Comparison of ENCODE assay signal across 8 cellular contexts in the genomic region with DNA sequence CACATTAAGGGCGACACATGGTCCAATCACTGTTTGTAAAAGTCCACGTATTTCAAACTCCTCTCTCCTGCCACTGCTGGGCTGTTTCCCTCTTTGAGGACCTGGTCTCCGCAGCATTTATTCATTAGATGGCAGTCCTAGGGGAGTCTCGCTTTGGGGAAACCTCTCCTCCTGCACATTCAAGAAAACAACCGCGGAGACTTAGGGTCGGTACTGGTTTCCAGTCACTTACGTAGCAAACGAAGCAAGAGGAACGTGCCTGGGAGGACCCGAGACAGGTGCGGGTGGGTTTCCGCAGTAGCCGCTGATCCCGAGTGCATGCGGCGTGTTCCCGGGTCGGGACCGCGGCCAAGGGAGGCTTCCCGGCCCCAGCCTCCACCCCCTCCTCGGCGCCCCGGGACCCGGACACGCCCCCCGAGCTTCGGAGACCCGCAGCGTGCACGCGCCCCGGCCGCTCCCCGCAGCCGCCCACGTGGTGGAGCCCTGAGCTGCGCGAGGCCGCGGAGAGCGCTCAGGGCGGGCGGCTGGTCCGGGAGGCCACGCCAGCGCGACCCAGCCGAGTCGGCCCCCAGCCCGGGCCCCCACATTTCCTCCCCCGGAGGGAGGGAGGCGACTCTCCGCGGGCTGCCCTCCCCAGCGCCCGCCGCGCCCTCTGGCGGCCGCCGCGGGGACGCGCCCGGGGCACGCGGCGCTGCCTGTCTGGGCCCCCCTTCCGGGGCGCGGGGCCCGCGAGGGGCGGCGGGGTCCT. TPM values are rescaled to one million over a fixed set of nuclear protein-coding genes. Genes with fewer than 3 reads are reported as not detected.
A peak's percentile ranks its signal among the peaks of the same experiment; 100 is the strongest.
DNase-seq lines count a peak whose midpoint lies in the region; ATAC-seq, FAIRE-seq and TF ChIP-seq lines count a peak whose summit lies in the region.

No MANE protein-coding gene starts in this region.

- H3K9me1 ChIP-seq in keratinocyte (ENCODE audit: control insufficient read depth, extremely low read depth, insufficient read depth, low read length): no peaks in the 10 kb centered on the region

- H3K36me3 ChIP-seq in keratinocyte (ENCODE audit: control insufficient read depth in 2 of 2, extremely low read depth in 1 of 2, insufficient read depth in 2 of 2, low read length in 2 of 2): no peaks in the 10 kb centered on the region

- H4K20me1 ChIP-seq in keratinocyte (ENCODE audit: control insufficient read depth, extremely low read depth, insufficient read depth, low read length): no peaks in the 10 kb centered on the region

- peaks cover 5% of the 10 kb centered on the region for H3K27me3 ChIP-seq in keratinocyte (ENCODE audit: control insufficient read depth, extremely low read depth, insufficient read depth, low read length)

- CTCF ChIA-PET in HEK293T (lab: Yijun Ruan, JAX) (interaction anchor here (0.7 to 1.4 kb wide), 11 partner anchors 14 to 351 kb away, joined by 3 to 7 read pairs (median 3); no protein-coding TSS in a partner anchor), WTC11 (lab: Charles Lee) (interaction anchor here (0.9 to 3.7 kb wide), 17 partner anchors 11 to 258 kb away, joined by 3 to 33 read pairs (median 4); no protein-coding TSS in a partner anchor)

- TF ChIP-seq CTCF in GM12864 (IDR thresholded peaks at IDR 0.05; ENCODE audit: low read depth, low read length, missing control alignments) (peak; percentile 54), WTC11 (IDR thresholded peaks at IDR 0.05) (peak; percentile 71), keratinocyte (optimal IDR thresholded peaks at IDR 0.05 in 1 of 3, IDR thresholded peaks at IDR 0.05 in 1 of 3, conservative IDR thresholded peaks at IDR 0.05 in 1 of 3; ENCODE audit: extremely low read depth in 1 of 3, insufficient read depth in 2 of 3, low read length in 3 of 3) (peak in 2 of 3 experiments; percentile 24 to 65)

- H3K9me3 Mint-ChIP-seq in WTC11: no peaks in the 10 kb centered on the region

- H3K79me2 ChIP-seq in keratinocyte (ENCODE audit: control insufficient read depth, insufficient read depth, low read length): peaks cover 34% of the 10 kb centered on the region

- H3K4me3 ChIP-seq in GM12864 (ENCODE audit: low read depth, low read length) (peak overlapping the region; percentile 65), keratinocyte (ENCODE audit: control insufficient read depth in 2 of 3, extremely low read depth in 1 of 3, insufficient read depth in 2 of 3, low read depth in 1 of 3, low read length in 3 of 3) (peak overlapping the region; percentile 73 to 91 (median 91))

- H3K27ac ChIP-seq in keratinocyte (ENCODE audit: control insufficient read depth, insufficient read depth, low read length): peak overlapping the region; percentile 70

- H3K36me3 Mint-ChIP-seq in WTC11: no peaks in the 10 kb centered on the region

- H2AFZ ChIP-seq in keratinocyte (ENCODE audit: control insufficient read depth, low read length): peak overlapping the region; percentile 82

- no peaks in the 10 kb centered on the region; the same call in 1 of the 2 replicates for H3K27me3 Mint-ChIP-seq in WTC11 (ENCODE audit: low read depth)

- POLR2A ChIA-PET in HEK293T (lab: Yijun Ruan, JAX) (interaction anchor here (1.1 to 2.5 kb wide), 8 partner anchors 16 to 209 kb away, joined by 3 to 12 read pairs (median 5); no protein-coding TSS in a partner anchor), WTC11 (lab: Charles Lee) (interaction anchor here (1.0 to 2.0 kb wide), 3 partner anchors 56 to 124 kb away, joined by 3 to 4 read pairs (median 3); no protein-coding TSS in a partner anchor)

- peak; percentile 54 for ATAC-seq in WTC11

- H3K9ac ChIP-seq in keratinocyte (ENCODE audit: control insufficient read depth, extremely low read depth, insufficient read depth, low read length): peak overlapping the region; percentile 76

- no peaks in the 10 kb centered on the region for H3K9me3 ChIP-seq in keratinocyte (ENCODE audit: control insufficient read depth, low read depth, low read length)

- peaks cover 20% of the 10 kb centered on the region for H3K4me1 Mint-ChIP-seq in WTC11

- peak overlapping the region; percentile 91 for H3K4me2 ChIP-seq in keratinocyte (ENCODE audit: control insufficient read depth, extremely low read depth, insufficient read depth, low read depth, low read length)

- H3K27ac Mint-ChIP-seq in WTC11: peak overlapping the region; percentile 86

- FAIRE-seq in keratinocyte (lab: Jason Lieb, UNC): peak; percentile 56

- DNase-seq in GM12864 (ENCODE audit: low read depth): no peak
- peak; percentile 77 for DNase-seq in HEK293T (ENCODE audit: extremely low spot score)
- DNase-seq in NCI-H1105 (lab: John Stamatoyannopoulos, UW): peak; percentile 41
- DNase-seq in WTC11 (ENCODE audit: low spot score): peak; percentile 88
- DNase-seq in central memory CD4-positive, alpha-beta T cell: peak; percentile 62
- DNase-seq in keratinocyte (ENCODE audit: low read depth, low spot score): no peak
- peak; percentile 84 for DNase-seq in stimulated activated CD4-positive, alpha-beta T cell treated with anti-CD3 and anti-CD28 coated beads, Interleukin-15, amount 100 ng/mL, for 24 hours
- DNase-seq in NK-92 (lab: John Stamatoyannopoulos, UW; ENCODE audit: unreplicated experiment): no peak

- peaks cover 6% of the 10 kb centered on the region for H3K4me1 ChIP-seq in keratinocyte (ENCODE audit: control insufficient read depth, extremely low read depth, insufficient read depth, low read length)

- dilution Hi-C loops in keratinocyte (cut with MboI; ENCODE audit: extremely low pct_ligation_motif_present, low sequenced_read_pairs): no loop called here

- H3K4me3 Mint-ChIP-seq in WTC11: peak overlapping the region; percentile 93

TF ChIP-seq in HEK293T, 16 proteins besides CTCF, POLR2A, EP300 and RAD21 (continues in another document):
- no peak for TF ChIP-seq SUZ12 (IDR thresholded peaks at IDR 0.05)
- no peak for TF ChIP-seq BHLHE40 (IDR thresholded peaks at IDR 0.05; ENCODE audit: borderline replicate concordance)
- no peak for TF ChIP-seq CTBP1 (IDR thresholded peaks at IDR 0.05; ENCODE audit: borderline replicate concordance)
- TF ChIP-seq, protein P1, sequence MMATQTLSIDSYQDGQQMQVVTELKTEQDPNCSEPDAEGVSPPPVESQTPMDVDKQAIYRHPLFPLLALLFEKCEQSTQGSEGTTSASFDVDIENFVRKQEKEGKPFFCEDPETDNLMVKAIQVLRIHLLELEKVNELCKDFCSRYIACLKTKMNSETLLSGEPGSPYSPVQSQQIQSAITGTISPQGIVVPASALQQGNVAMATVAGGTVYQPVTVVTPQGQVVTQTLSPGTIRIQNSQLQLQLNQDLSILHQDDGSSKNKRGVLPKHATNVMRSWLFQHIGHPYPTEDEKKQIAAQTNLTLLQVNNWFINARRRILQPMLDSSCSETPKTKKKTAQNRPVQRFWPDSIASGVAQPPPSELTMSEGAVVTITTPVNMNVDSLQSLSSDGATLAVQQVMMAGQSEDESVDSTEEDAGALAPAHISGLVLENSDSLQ (IDR thresholded peaks at IDR 0.05): no peak; the same call in 1 of the 2 replicates
- no peak for TF ChIP-seq SP1 (IDR thresholded peaks at IDR 0.05)
- TF ChIP-seq FOXA1 (IDR thresholded peaks at IDR 0.05): no peak
- TF ChIP-seq NFRKB (IDR thresholded peaks at IDR 0.05): no peak
- TF ChIP-seq FOXK2 (IDR thresholded peaks at IDR 0.05): no peak
- TF ChIP-seq ZNF384 (IDR thresholded peaks at IDR 0.05): no peak
- no peak for TF ChIP-seq ELF4 (IDR thresholded peaks at IDR 0.05)
- peak; percentile 78 for TF ChIP-seq L3MBTL2 (conservative IDR thresholded peaks at IDR 0.05)
- TF ChIP-seq TARDBP (IDR thresholded peaks at IDR 0.05): no peak
- peak; percentile 67; the same call in 1 of the 2 replicates for TF ChIP-seq ARNT (IDR thresholded peaks at IDR 0.05)
- TF ChIP-seq LEF1 (IDR thresholded peaks at IDR 0.05; ENCODE audit: borderline replicate concordance): peak; percentile 79; the same call in 1 of the 2 replicates
- no peak for TF ChIP-seq HDGF (IDR thresholded peaks at IDR 0.05; ENCODE audit: borderline replicate concordance)

TF ChIP-seq in WTC11, 78 proteins besides CTCF, POLR2A, EP300 and RAD21 (continues in another document):
- TF ChIP-seq ETV6 (CRISPR knock-in tag; IDR thresholded peaks at IDR 0.05): peak; percentile 74
- peak; percentile 71 for TF ChIP-seq RELA (CRISPR knock-in tag; IDR thresholded peaks at IDR 0.05; ENCODE audit: borderline replicate concordance)
- no peak for TF ChIP-seq IRF2 (CRISPR knock-in tag; IDR thresholded peaks at IDR 0.05; ENCODE audit: borderline replicate concordance, low read depth)
- TF ChIP-seq, protein P2, sequence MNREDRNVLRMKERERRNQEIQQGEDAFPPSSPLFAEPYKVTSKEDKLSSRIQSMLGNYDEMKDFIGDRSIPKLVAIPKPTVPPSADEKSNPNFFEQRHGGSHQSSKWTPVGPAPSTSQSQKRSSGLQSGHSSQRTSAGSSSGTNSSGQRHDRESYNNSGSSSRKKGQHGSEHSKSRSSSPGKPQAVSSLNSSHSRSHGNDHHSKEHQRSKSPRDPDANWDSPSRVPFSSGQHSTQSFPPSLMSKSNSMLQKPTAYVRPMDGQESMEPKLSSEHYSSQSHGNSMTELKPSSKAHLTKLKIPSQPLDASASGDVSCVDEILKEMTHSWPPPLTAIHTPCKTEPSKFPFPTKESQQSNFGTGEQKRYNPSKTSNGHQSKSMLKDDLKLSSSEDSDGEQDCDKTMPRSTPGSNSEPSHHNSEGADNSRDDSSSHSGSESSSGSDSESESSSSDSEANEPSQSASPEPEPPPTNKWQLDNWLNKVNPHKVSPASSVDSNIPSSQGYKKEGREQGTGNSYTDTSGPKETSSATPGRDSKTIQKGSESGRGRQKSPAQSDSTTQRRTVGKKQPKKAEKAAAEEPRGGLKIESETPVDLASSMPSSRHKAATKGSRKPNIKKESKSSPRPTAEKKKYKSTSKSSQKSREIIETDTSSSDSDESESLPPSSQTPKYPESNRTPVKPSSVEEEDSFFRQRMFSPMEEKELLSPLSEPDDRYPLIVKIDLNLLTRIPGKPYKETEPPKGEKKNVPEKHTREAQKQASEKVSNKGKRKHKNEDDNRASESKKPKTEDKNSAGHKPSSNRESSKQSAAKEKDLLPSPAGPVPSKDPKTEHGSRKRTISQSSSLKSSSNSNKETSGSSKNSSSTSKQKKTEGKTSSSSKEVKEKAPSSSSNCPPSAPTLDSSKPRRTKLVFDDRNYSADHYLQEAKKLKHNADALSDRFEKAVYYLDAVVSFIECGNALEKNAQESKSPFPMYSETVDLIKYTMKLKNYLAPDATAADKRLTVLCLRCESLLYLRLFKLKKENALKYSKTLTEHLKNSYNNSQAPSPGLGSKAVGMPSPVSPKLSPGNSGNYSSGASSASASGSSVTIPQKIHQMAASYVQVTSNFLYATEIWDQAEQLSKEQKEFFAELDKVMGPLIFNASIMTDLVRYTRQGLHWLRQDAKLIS (CRISPR knock-in tag; IDR thresholded peaks at IDR 0.05; ENCODE audit: borderline replicate concordance): no peak

RNA-seq across cellular contexts. Expression of a gene that starts 1.1 kb away (rescaled TPM):
- total RNA-seq in WTC11 (2021): 116 to 125 TPM (median 120 TPM) in 3 replicates
- 13.3 to 30.0 TPM (median 14.5 TPM) in 3 replicates for polyA plus RNA-seq in keratinocyte
- 11.4 TPM for polyA plus RNA-seq in keratinocyte (2011; ENCODE audit: low read depth)
- polyA plus RNA-seq in keratinocyte (2011; cell fraction: cytosol; rRNA removed): 11.8 and 16.3 TPM in 2 replicates
- 128 and 154 TPM in 2 replicates for polyA plus RNA-seq in keratinocyte (2011; cell fraction: nucleus; rRNA removed)
- polyA plus RNA-seq in keratinocyte (2012; ENCODE audit: low replicate concordance): 16.4 and 36.9 TPM in 2 replicates
- 90.6 to 247 TPM (median 137 TPM) in 3 replicates for polyA minus RNA-seq in keratinocyte
- polyA minus RNA-seq in keratinocyte (2011; cell fraction: cytosol; rRNA and poly(A)+ RNA removed): 58.3 TPM
- polyA minus RNA-seq in keratinocyte (2011; cell fraction: nucleus; rRNA and poly(A)+ RNA removed): 247 and 446 TPM in 2 replicates

Comparison
In these comparisons a context has a peak if more than half of its experiments do, and no peak if none do; other contexts are left out.
1. DNase-seq: peak in HEK293T (single experiment), NCI-H1105 (single experiment), WTC11 (single experiment), central memory CD4-positive, alpha-beta T cell (single experiment) and stimulated activated CD4-positive, alpha-beta T cell treated with anti-CD3 and anti-CD28 coated beads, Interleukin-15, amount 100 ng/mL, for 24 hours (single experiment); none in GM12864 (single experiment), keratinocyte (single experiment) and NK-92 (single experiment).
2. Peak in every context shown above with its lines, with median percentiles within 50 percentile points of each other: CTCF ChIP-seq.